ENCODE assay signal across 8 cellular contexts in genomic region chr20:37528442-37529213, GRCh38. TPM values are rescaled to one million over a fixed set of nuclear protein-coding genes. Genes with fewer than 3 reads are reported as not detected.
A peak's percentile ranks its signal among the peaks of the same experiment; 100 is the strongest.
DNase-seq lines count a peak whose midpoint lies in the region; ATAC-seq, FAIRE-seq and TF ChIP-seq lines count a peak whose summit lies in the region.

No MANE protein-coding gene starts in this region.

- peak overlapping the region; percentile 88 for H3K4me2 ChIP-seq in PC-3 (ENCODE audit: low read length)

- H3K27me3 Mint-ChIP-seq in endothelial cell (ENCODE audit: unreplicated experiment): peaks cover 14% of the 10 kb centered on the region

- CTCF ChIA-PET in PC-3 (lab: Charles Lee): no interaction called here

- H3K27ac ChIP-seq in PC-3 (ENCODE audit: low read length) (peak overlapping the region; percentile 81), pancreas (peak overlapping the region; percentile 96 to 98 (median 98))

- no peaks in the 10 kb centered on the region for H3F3A ChIP-seq in PC-3 (ENCODE audit: low read length, unreplicated experiment)

- TF ChIP-seq CTCF in PC-3 (conservative IDR thresholded peaks at IDR 0.05; ENCODE audit: low read depth, low read length) (no peak), endothelial cell (IDR thresholded peaks at IDR 0.05; ENCODE audit: unreplicated experiment) (no peak), pancreas (IDR thresholded peaks at IDR 0.05) (no peak)

- H3K9me3 ChIP-seq in ES-I3 (ENCODE audit: control insufficient read depth, insufficient read depth, low read length): no peaks in the 10 kb centered on the region
- H3K9me3 ChIP-seq in PC-3 (ENCODE audit: low read length): no peaks in the 10 kb centered on the region
- no peaks in the 10 kb centered on the region for H3K9me3 ChIP-seq in pancreas

- H4K20me1 ChIP-seq in PC-3 (ENCODE audit: low read length): peaks cover 30% of the 10 kb centered on the region

- 43 to 44% methylated on average over 10 of the region's 10 CpGs for WGBS in pancreas, 2 donors

- H2AFZ ChIP-seq in PC-3 (ENCODE audit: low read length): peak overlapping the region; percentile 66

- H3K27me3 ChIP-seq in PC-3 (ENCODE audit: low read length): no peaks in the 10 kb centered on the region
- no peaks in the 10 kb centered on the region for H3K27me3 ChIP-seq in pancreas

- no peak for FAIRE-seq in pancreas (lab: Jason Lieb, UNC)

- H3K36me3 Mint-ChIP-seq in endothelial cell (ENCODE audit: low read depth, unreplicated experiment): peaks cover 15% of the 10 kb centered on the region

- DNase-seq in PC-3: no peak
- no peak for DNase-seq in endothelial cell (ENCODE audit: low spot score)
- no peak for DNase-seq in pancreas
- no peak for DNase-seq in NCI-H1105 (lab: John Stamatoyannopoulos, UW)
- DNase-seq in T1000 (lab: John Stamatoyannopoulos, UW): no peak
- no peak for DNase-seq in DMS79 treated with DMSO at 0.1 percent for 48 hours (lab: John Stamatoyannopoulos, UW)

- peak overlapping the region; percentile 92 for H3K4me3 ChIP-seq in PC-3 (ENCODE audit: low read length)
- H3K4me3 ChIP-seq in pancreas: peak overlapping the region; percentile 91 to 99 (median 96)

- H3K27ac Mint-ChIP-seq in endothelial cell (ENCODE audit: unreplicated experiment): peak overlapping the region; percentile 100

- no peaks in the 10 kb centered on the region for H3K9me2 ChIP-seq in PC-3 (replicated peaks; ENCODE audit: low read length)

- TSS peak; percentile 84 for BruUV-seq in PC-3 (replicated peaks; lab: Mats Ljungman, UMichigan)

- intact Hi-C loops in PC-3 (cut with micrococcal nuclease) (loop anchor here (5.0 kb wide), 1 partner anchor 121 kb away; no protein-coding TSS in a partner anchor), pancreas (cut with DNase I) (loop anchor here in 1 of 3 donors (10.0 kb wide), 1 partner anchor 134 kb away; no protein-coding TSS in a partner anchor)

- peak overlapping the region; percentile 82 for H3K9ac ChIP-seq in ES-I3 (ENCODE audit: low read depth, low read length)
- H3K9ac ChIP-seq in PC-3 (ENCODE audit: low read length): peak overlapping the region; percentile 89

- ATAC-seq in PC-3 (no peak), pancreas (peak in 3 of 4 donors; percentile 1 to 4 (median 1)), HG02610 (IDR thresholded peaks at IDR 0.05; ENCODE audit: unreplicated experiment) (no peak)

- peaks cover 41% of the 10 kb centered on the region for H3K4me1 Mint-ChIP-seq in endothelial cell (ENCODE audit: unreplicated experiment)

- H3K4me1 ChIP-seq in ES-I3 (ENCODE audit: insufficient read depth, low read length) (peaks cover 28% of the 10 kb centered on the region), PC-3 (ENCODE audit: insufficient read depth, low read length) (peaks cover 31% of the 10 kb centered on the region), pancreas (peaks cover 5 to 14% (median 6%) of the 10 kb centered on the region in 3 donors)

- H3K9me3 Mint-ChIP-seq in endothelial cell (ENCODE audit: unreplicated experiment): no peaks in the 10 kb centered on the region

- H3K36me3 ChIP-seq in ES-I3 (ENCODE audit: insufficient read depth, low read length) (no peaks in the 10 kb centered on the region), PC-3 (ENCODE audit: low read depth, low read length) (no peaks in the 10 kb centered on the region), pancreas (no peaks in the 10 kb centered on the region)

- H3K4me3 Mint-ChIP-seq in endothelial cell (ENCODE audit: unreplicated experiment): peak overlapping the region; percentile 98

- H3K79me2 ChIP-seq in PC-3 (ENCODE audit: low read length): peaks cover 51% of the 10 kb centered on the region

- POLR2A ChIA-PET in PC-3 (lab: Charles Lee; ENCODE audit: unreplicated experiment): no interaction called here

RNA-seq across cellular contexts. Expression of gene BLCAP, which starts 1.0 kb away (rescaled TPM):
- total RNA-seq in PC-3 (2014; rRNA removed): 100 and 120 TPM in 2 replicates
- 178 TPM for total RNA-seq in endothelial cell (ENCODE audit: unreplicated experiment)
- total RNA-seq in pancreas: 10 to 100 TPM; 14.6 to 27.9 (median 16.9) TPM
- 10 to 100 TPM; 21.1 to 35.3 TPM for polyA plus RNA-seq in pancreas

RNA-seq across cellular contexts. Expression of gene NNAT, which starts 7.6 kb away (rescaled TPM):
- not detected in 2 replicates for total RNA-seq in PC-3 (2014; rRNA removed)
- 0.54 TPM for total RNA-seq in endothelial cell (ENCODE audit: unreplicated experiment)
- 1 to 10 TPM in 1 of 6 donors, under 1 TPM in 1, not detected in 4; 0.31 to 1.0 TPM for total RNA-seq in pancreas
- under 1 TPM; 0.34 to 0.92 TPM for polyA plus RNA-seq in pancreas

Comparison
In these comparisons a context has a peak if more than half of its experiments do, and no peak if none do; other contexts are left out.
1. ATAC-seq: peak in pancreas (3 of 4); none in PC-3 (single experiment) and HG02610 (single experiment).